ENCODE assay signal across 8 cellular contexts in the genomic region with DNA sequence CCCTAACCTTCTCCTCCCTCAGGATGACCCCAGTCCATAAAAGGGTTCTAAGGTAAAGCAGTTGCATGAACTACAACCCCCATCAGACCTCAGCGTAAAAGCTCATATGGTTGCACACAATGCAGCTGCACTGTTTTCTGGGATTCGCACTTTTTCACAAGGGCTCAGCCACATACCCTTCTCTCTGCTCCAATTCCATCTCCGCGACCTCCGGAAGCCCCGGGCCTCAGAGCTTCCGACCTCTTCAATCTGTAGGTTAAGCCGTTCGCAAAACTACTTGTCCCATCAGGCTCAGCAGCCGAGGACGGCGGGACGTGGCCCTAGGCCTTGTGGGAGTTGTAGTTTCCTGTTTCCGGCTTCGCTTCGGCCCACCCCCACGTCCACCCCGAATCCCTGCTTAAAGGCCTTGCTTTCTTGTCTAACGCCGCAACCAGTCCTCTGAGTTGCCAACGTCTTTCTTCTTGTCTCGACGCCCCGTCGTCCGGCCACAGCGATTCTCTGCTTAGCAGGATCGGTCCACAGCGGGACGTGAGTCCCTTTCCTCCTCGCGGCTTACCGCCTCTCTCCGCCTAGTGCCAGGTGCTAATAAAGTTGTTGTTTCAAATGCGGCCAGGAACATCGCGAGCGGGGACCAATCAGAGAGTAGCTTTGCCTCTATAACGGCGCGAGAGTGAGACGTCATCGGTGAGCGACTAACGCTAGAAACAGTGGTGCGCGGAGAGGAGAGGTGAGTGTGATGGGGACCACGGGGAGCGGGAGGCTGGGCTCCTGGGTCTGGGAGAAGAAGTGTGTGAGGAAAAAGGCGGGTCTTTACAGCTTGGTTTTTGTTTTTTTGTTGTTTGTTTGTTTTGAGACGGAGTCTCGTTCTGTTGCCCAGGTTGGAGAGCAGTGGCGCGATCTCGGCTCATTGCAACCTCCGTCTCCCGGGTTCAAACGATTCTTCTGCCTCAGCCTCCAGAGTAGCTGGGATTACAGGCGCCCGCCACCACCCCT. TPM values are rescaled to one million over a fixed set of nuclear protein-coding genes. Genes with fewer than 3 reads are reported as not detected.
DNase-seq lines count a peak whose midpoint lies in the region; ATAC-seq and TF ChIP-seq lines count a peak whose summit lies in the region.

A gene with protein sequence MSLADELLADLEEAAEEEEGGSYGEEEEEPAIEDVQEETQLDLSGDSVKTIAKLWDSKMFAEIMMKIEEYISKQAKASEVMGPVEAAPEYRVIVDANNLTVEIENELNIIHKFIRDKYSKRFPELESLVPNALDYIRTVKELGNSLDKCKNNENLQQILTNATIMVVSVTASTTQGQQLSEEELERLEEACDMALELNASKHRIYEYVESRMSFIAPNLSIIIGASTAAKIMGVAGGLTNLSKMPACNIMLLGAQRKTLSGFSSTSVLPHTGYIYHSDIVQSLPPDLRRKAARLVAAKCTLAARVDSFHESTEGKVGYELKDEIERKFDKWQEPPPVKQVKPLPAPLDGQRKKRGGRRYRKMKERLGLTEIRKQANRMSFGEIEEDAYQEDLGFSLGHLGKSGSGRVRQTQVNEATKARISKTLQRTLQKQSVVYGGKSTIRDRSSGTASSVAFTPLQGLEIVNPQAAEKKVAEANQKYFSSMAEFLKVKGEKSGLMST (plus strand): TSS at position 684 of the 993 bp plus-strand sequence. CDS start 2,525 bp downstream, outside the sequence.
A gene with protein sequence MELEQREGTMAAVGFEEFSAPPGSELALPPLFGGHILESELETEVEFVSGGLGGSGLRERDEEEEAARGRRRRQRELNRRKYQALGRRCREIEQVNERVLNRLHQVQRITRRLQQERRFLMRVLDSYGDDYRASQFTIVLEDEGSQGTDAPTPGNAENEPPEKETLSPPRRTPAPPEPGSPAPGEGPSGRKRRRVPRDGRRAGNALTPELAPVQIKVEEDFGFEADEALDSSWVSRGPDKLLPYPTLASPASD (minus strand): TSS at position 587 of the 993 bp plus-strand sequence. CDS start 388 bp downstream, at position 199.

- 0 to 1% methylated on average over 60 of the region's 60 CpGs for WGBS in esophagus, 2 donors

- peak within 1 kb of the TSS; percentile 91 for H3K4me3 Mint-ChIP-seq in activated T-cell treated with anti-CD3 and anti-CD28 coated beads, Interleukin-2, amount 50 U/mL, for 24 hours

- H3K36me3 Mint-ChIP-seq in activated T-cell treated with anti-CD3 and anti-CD28 coated beads, Interleukin-2, amount 50 U/mL, for 24 hours (ENCODE audit: low read depth), result peaks cover 85% of the 10 kb centered on the region

- H3K4me3 ChIP-seq in esophagus (ENCODE audit: low read depth in 1 of 2, low read length in 2 of 2) (peak within 1 kb of the TSS; percentile 73 to 90), mucosa of stomach (ENCODE audit: low read length) (peak within 1 kb of the TSS; percentile 100)

- H3K27me3 Mint-ChIP-seq in activated T-cell treated with anti-CD3 and anti-CD28 coated beads, Interleukin-2, amount 50 U/mL, for 24 hours, result no peaks in the 10 kb centered on the region

- H3K4me1 Mint-ChIP-seq in activated T-cell treated with anti-CD3 and anti-CD28 coated beads, Interleukin-2, amount 50 U/mL, for 24 hours (ENCODE audit: low read depth), result peaks cover 33% of the 10 kb centered on the region

- ATAC-seq in GM21717 (IDR thresholded peaks at IDR 0.05; ENCODE audit: unreplicated experiment), result peak; percentile 71

- peak within 1 kb of the TSS; percentile 99 for H3K27ac Mint-ChIP-seq in activated T-cell treated with anti-CD3 and anti-CD28 coated beads, Interleukin-2, amount 50 U/mL, for 24 hours

- in situ Hi-C loops in KBM-7 (cut with MboI; ENCODE audit: low pct_unique_long_range_greater_than_20kb, low sequenced_read_pairs), result no loop called here

- no peaks in the 10 kb centered on the region for H3K9me3 Mint-ChIP-seq in activated T-cell treated with anti-CD3 and anti-CD28 coated beads, Interleukin-2, amount 50 U/mL, for 24 hours

- peak within 1 kb of the TSS; percentile 92 to 98 for H3K27ac ChIP-seq in esophagus (ENCODE audit: low read depth in 2 of 2, low read length in 1 of 2)

- H3K27me3 ChIP-seq in esophagus (ENCODE audit: control insufficient read depth in 1 of 2, insufficient read depth in 2 of 2, low read length in 2 of 2) (no peaks in the 10 kb centered on the region), mucosa of stomach (ENCODE audit: control insufficient read depth, insufficient read depth, low read length) (no peaks in the 10 kb centered on the region)

- no peaks in the 10 kb centered on the region for H3K9me3 ChIP-seq in esophagus (ENCODE audit: control insufficient read depth in 2 of 2, insufficient read depth in 1 of 2, low read depth in 1 of 2, low read length in 1 of 2)
- no peaks in the 10 kb centered on the region for H3K9me3 ChIP-seq in mucosa of stomach (ENCODE audit: control insufficient read depth, low read length)

- H3K36me3 ChIP-seq in esophagus (ENCODE audit: control insufficient read depth in 2 of 2, insufficient read depth in 2 of 2, low read length in 1 of 2), result peaks cover 0 to 20% of the 10 kb centered on the region in 2 donors
- no peaks in the 10 kb centered on the region for H3K36me3 ChIP-seq in mucosa of stomach (ENCODE audit: control insufficient read depth, insufficient read depth, low read length)

- peak within 1 kb of the TSS; percentile 94 for H3K9ac ChIP-seq in mucosa of stomach (ENCODE audit: low read length)

- DNase-seq in DMS153 treated with DMSO at 0.1 percent for 48 hours (lab: John Stamatoyannopoulos, UW; ENCODE audit: unreplicated experiment) (peak; percentile 92), KBM-7 (peak; percentile 98)
- peak; percentile 96 for DNase-seq in activated T-cell treated with anti-CD3 and anti-CD28 coated beads, Interleukin-2, amount 50 U/mL, for 24 hours
- peak; percentile 93 to 94 for DNase-seq in stimulated activated CD8-positive, alpha-beta memory T cell treated with anti-CD3 and anti-CD28 coated beads, Interleukin-7, amount 100 ng/mL, for 1 hour (ENCODE audit: low read depth in 2 of 2)

- H3K4me1 ChIP-seq in esophagus (ENCODE audit: control insufficient read depth in 2 of 2, insufficient read depth in 2 of 2, low read length in 1 of 2), result peaks cover 7 to 14% of the 10 kb centered on the region in 2 donors
- peaks cover 9% of the 10 kb centered on the region for H3K4me1 ChIP-seq in mucosa of stomach (ENCODE audit: control insufficient read depth, insufficient read depth, low read length)

TF ChIP-seq in PFSK-1, 5 proteins besides CTCF, POLR2A, EP300 and RAD21:
- TF ChIP-seq POLR2AphosphoS5 (IDR thresholded peaks at IDR 0.05; ENCODE audit: low read depth, low read length), result peak; percentile 66; the same call in 1 of the 2 replicates
- TF ChIP-seq TAF1 (IDR thresholded peaks at IDR 0.05; ENCODE audit: borderline replicate concordance, insufficient read depth, low read length), result peak; percentile 80; the same call in 1 of the 2 replicates
- peak; percentile 91 for TF ChIP-seq SIN3A (IDR thresholded peaks at IDR 0.05; ENCODE audit: borderline replicate concordance, insufficient read depth, low read length)
- peak; percentile 73 for TF ChIP-seq FOXP2 (optimal IDR thresholded peaks at IDR 0.05; ENCODE audit: borderline replicate concordance, extremely low read depth, extremely low read length, insufficient read depth)
- TF ChIP-seq, protein P1, sequence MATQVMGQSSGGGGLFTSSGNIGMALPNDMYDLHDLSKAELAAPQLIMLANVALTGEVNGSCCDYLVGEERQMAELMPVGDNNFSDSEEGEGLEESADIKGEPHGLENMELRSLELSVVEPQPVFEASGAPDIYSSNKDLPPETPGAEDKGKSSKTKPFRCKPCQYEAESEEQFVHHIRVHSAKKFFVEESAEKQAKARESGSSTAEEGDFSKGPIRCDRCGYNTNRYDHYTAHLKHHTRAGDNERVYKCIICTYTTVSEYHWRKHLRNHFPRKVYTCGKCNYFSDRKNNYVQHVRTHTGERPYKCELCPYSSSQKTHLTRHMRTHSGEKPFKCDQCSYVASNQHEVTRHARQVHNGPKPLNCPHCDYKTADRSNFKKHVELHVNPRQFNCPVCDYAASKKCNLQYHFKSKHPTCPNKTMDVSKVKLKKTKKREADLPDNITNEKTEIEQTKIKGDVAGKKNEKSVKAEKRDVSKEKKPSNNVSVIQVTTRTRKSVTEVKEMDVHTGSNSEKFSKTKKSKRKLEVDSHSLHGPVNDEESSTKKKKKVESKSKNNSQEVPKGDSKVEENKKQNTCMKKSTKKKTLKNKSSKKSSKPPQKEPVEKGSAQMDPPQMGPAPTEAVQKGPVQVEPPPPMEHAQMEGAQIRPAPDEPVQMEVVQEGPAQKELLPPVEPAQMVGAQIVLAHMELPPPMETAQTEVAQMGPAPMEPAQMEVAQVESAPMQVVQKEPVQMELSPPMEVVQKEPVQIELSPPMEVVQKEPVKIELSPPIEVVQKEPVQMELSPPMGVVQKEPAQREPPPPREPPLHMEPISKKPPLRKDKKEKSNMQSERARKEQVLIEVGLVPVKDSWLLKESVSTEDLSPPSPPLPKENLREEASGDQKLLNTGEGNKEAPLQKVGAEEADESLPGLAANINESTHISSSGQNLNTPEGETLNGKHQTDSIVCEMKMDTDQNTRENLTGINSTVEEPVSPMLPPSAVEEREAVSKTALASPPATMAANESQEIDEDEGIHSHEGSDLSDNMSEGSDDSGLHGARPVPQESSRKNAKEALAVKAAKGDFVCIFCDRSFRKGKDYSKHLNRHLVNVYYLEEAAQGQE (IDR thresholded peaks at IDR 0.05; ENCODE audit: insufficient read depth in 1 of 2, low read depth in 2 of 2, low read length in 2 of 2), result no peak; a peak in 1 of 4 replicates
TF ChIP-seq in PFSK-1: peak in this region for 4.

RNA-seq across cellular contexts. Expression of the first gene that starts in this region (rescaled TPM):
- 127 TPM for polyA plus RNA-seq in PFSK-1 (2012; ENCODE audit: insufficient read length, low read depth)
- polyA plus RNA-seq in esophagus, result 10 to 100 TPM; 38.9 to 44.3 TPM

RNA-seq across cellular contexts. Expression of the second gene that starts in this region (rescaled TPM):
- 106 TPM for polyA plus RNA-seq in PFSK-1 (2012; ENCODE audit: insufficient read length, low read depth)
- 10 to 100 TPM; 11.8 to 13.2 TPM for polyA plus RNA-seq in esophagus

Comparison
In these comparisons a context has a peak if more than half of its experiments do, and no peak if none do; other contexts are left out.
1. Peak in every context shown above with its lines: DNase-seq, ATAC-seq, H3K4me3 ChIP-seq and H3K27ac ChIP-seq.